32 cellular contexts compared by ENCODE assay signal in genomic region chr4:90570615-90571014, GRCh38.
"Had no signal": no experiment of that assay in that cellular context is flagged by ENCODE, and none has a peak within 500 bp of the region (broad histone marks: within the 10 kb centered on the region; RNA-seq: fewer than 3 reads in every experiment).

No MANE protein-coding gene starts in this region.

- H3K27ac ChIP-seq: adrenal gland, body of pancreas, cardiac muscle cell, colonic mucosa, VCaP had no signal

- H3K4me1 ChIP-seq: adrenal gland, body of pancreas, colonic mucosa had no signal

- H3K27me3 ChIP-seq: adrenal gland, body of pancreas, cardiac muscle cell, colonic mucosa had no signal

- H3K4me3 ChIP-seq: adrenal gland, body of pancreas, cardiac muscle cell, colonic mucosa had no signal

- DNase-seq: activated B cell treated with CpG ODN at 0.5 μM for 24 hours; activated CD4-positive, alpha-beta memory T cell treated with anti-CD3 and anti-CD28 coated beads for 36 hours; activated CD4-positive, alpha-beta T cell treated with anti-CD3 and anti-CD28 coated beads for 4 hours; activated CD4-positive, alpha-beta T cell treated with anti-CD3 and anti-CD28 coated beads, Interleukin-2, amount 10 ng/mL, durations not matched to agents 24 days and 14 days; activated CD4-positive, alpha-beta T cell treated with anti-CD3 and anti-CD28 coated beads, Interleukin-2, amount 50 U/mL, for 1 hour; activated CD4-positive, alpha-beta T cell treated with anti-CD3 and anti-CD28 coated beads, Interleukin-2, amount 50 U/mL, for 4 hours; activated CD4-positive, CD25-positive, alpha-beta regulatory T cell treated with anti-CD3 and anti-CD28 coated beads, Interleukin-2, amount 50 U/mL, for 72 hours; activated CD8-positive, alpha-beta memory T cell treated with anti-CD3 and anti-CD28 coated beads, Interleukin-2, amount 50 U/mL, for 4 hours; activated CD8-positive, alpha-beta T cell treated with anti-CD3 and anti-CD28 coated beads for 36 hours; activated effector memory CD4-positive, alpha-beta T cell treated with anti-CD3 and anti-CD28 coated beads, Interleukin-2, amount 50 U/mL, for 16 hours; activated gamma-delta T cell treated with Interleukin-2 at 50 U/mL for 16 hours; activated naive CD4-positive, alpha-beta T cell; activated naive CD4-positive, alpha-beta T cell treated with anti-CD3 and anti-CD28 coated beads for 36 hours; activated naive CD4-positive, alpha-beta T cell treated with anti-CD3 and anti-CD28 coated beads, Interleukin-2, amount 50 U/mL, for 16 hours; activated naive CD8-positive, alpha-beta T cell treated with anti-CD3 and anti-CD28 coated beads for 36 hours; activated T-cell treated with anti-CD3 and anti-CD28 coated beads for 4 hours; activated T-cell treated with anti-CD3 and anti-CD28 coated beads, Interleukin-2, amount 50 U/mL, for 1 hour; activated T-cell treated with anti-CD3 and anti-CD28 coated beads, Interleukin-2, amount 50 U/mL, for 4 hours; activated T-cell treated with anti-CD3 and anti-CD28 coated beads, Interleukin-2, amount 50 U/mL, for 72 hours; adrenal gland; amniotic stem cell; aorta; body of pancreas; caudate nucleus; cerebellar nuclear complex; colonic mucosa; cortex of kidney; T-helper 9 cell had no signal

- H3K36me3 ChIP-seq: adrenal gland, cardiac muscle cell, colonic mucosa had no signal

- ATAC-seq: activated CD8-positive, alpha-beta T cell treated with anti-CD3 and anti-CD28 coated beads for 36 hours; activated naive CD4-positive, alpha-beta T cell treated with anti-CD3 and anti-CD28 coated beads, Interleukin-2, amount 50 U/mL, for 72 hours; activated T-cell treated with anti-CD3 and anti-CD28 coated beads, Interleukin-2, amount 50 U/mL, for 4 hours; activated T-cell treated with anti-CD3 and anti-CD28 coated beads, Interleukin-2, amount 50 U/mL, for 72 hours; activated T-helper 17 cell treated with anti-CD3 and anti-CD28 coated beads, Interleukin-2, amount 50 U/mL, for 72 hours; body of pancreas had no signal

- H3K9me3 ChIP-seq: adrenal gland, body of pancreas, colonic mucosa had no signal
